ENCODE assay signal across 1 cellular context in genomic region chr13:99911069-99911964, GRCh38.
TF ChIP-seq lines count a peak whose summit lies in the region.

No MANE protein-coding gene starts in this region.

TF ChIP-seq in H1, 55 proteins besides CTCF, POLR2A, EP300 and RAD21 (continued from another document):
- TF ChIP-seq JUN (IDR thresholded peaks at IDR 0.05; ENCODE audit: low read depth, low read length), result no peak
- TF ChIP-seq RBBP5 (IDR thresholded peaks at IDR 0.05; ENCODE audit: borderline replicate concordance, low read depth, low read length), result no peak
- no peak for TF ChIP-seq TAF7 (optimal IDR thresholded peaks at IDR 0.05; ENCODE audit: borderline replicate concordance, low read depth, low read length)
- TF ChIP-seq MAFK (IDR thresholded peaks at IDR 0.05; ENCODE audit: low read depth, low read length), result no peak
- no peak for TF ChIP-seq GABPA (IDR thresholded peaks at IDR 0.05; ENCODE audit: borderline replicate concordance, insufficient read depth, low read length)
- TF ChIP-seq ATF2 (IDR thresholded peaks at IDR 0.05; ENCODE audit: low read length), result no peak
